1 cellular context compared by ENCODE assay signal in genomic region chr2:25362049-25362563, GRCh38.
TF ChIP-seq lines count a peak whose summit lies in the region.

No MANE protein-coding gene starts in this region.

TF ChIP-seq in HepG2, 621 proteins besides CTCF, POLR2A, EP300 and RAD21 (continued from another document and continues in another):
- TF ChIP-seq POGK (CRISPR knock-in tag; conservative IDR thresholded peaks at IDR 0.05) (peak; percentile 33; the same call in 1 of the 2 replicates), ZHX2 (IDR thresholded peaks at IDR 0.05; ENCODE audit: low read depth) (no peak), ZHX2 (CRISPR knock-in tag; IDR thresholded peaks at IDR 0.05; ENCODE audit: borderline replicate concordance) (no peak), ZNF18 (CRISPR knock-in tag; IDR thresholded peaks at IDR 0.05; ENCODE audit: insufficient replicate concordance) (no peak), ZNF251 (CRISPR knock-in tag; IDR thresholded peaks at IDR 0.05) (no peak), ZNF891 (CRISPR knock-in tag; IDR thresholded peaks at IDR 0.05) (no peak), SMYD3 (CRISPR knock-in tag; IDR thresholded peaks at IDR 0.05) (peak; percentile 22; the same call in 1 of the 2 replicates), DDIT3 (CRISPR knock-in tag; IDR thresholded peaks at IDR 0.05) (no peak), ZNF644 (CRISPR knock-in tag; IDR thresholded peaks at IDR 0.05; ENCODE audit: low read depth) (0 out of 2 replicates have a peak, but pooled peaks have one; percentile 16), SKIL (CRISPR knock-in tag; IDR thresholded peaks at IDR 0.05; ENCODE audit: borderline replicate concordance) (no peak), PAXIP1 (CRISPR knock-in tag; conservative IDR thresholded peaks at IDR 0.05) (peak; percentile 52; the same call in 1 of the 2 replicates), ZBTB1 (CRISPR knock-in tag; IDR thresholded peaks at IDR 0.05; ENCODE audit: borderline replicate concordance) (no peak), PHF8 (CRISPR knock-in tag; IDR thresholded peaks at IDR 0.05) (peak; percentile 55; the same call in 1 of the 2 replicates), NFATC3 (CRISPR knock-in tag; IDR thresholded peaks at IDR 0.05) (no peak), SMARCE1 (IDR thresholded peaks at IDR 0.05; ENCODE audit: borderline replicate concordance) (no peak), ZFP37 (CRISPR knock-in tag; IDR thresholded peaks at IDR 0.05; ENCODE audit: borderline replicate concordance) (peak; percentile 75; the same call in 1 of the 2 replicates), HINFP (CRISPR knock-in tag; IDR thresholded peaks at IDR 0.05; ENCODE audit: low read depth) (0 out of 2 replicates have a peak, but pooled peaks have one; percentile 39), SNAPC5 (CRISPR knock-in tag; IDR thresholded peaks at IDR 0.05; ENCODE audit: borderline replicate concordance) (no peak), THAP9 (CRISPR knock-in tag; IDR thresholded peaks at IDR 0.05; ENCODE audit: borderline replicate concordance) (no peak), FOXK1 (CRISPR knock-in tag; IDR thresholded peaks at IDR 0.05; ENCODE audit: borderline replicate concordance, low read depth) (peak; percentile 76; the same call in 1 of the 2 replicates), PATZ1 (CRISPR knock-in tag; IDR thresholded peaks at IDR 0.05) (peak; percentile 36; the same call in 1 of the 2 replicates), NBN (conservative IDR thresholded peaks at IDR 0.05) (no peak), ZKSCAN1 (IDR thresholded peaks at IDR 0.05; ENCODE audit: low read length) (no peak), GMEB1 (CRISPR knock-in tag; IDR thresholded peaks at IDR 0.05; ENCODE audit: borderline replicate concordance) (no peak), NFRKB (IDR thresholded peaks at IDR 0.05) (no peak), ZNF777 (CRISPR knock-in tag; IDR thresholded peaks at IDR 0.05) (0 out of 2 replicates have a peak, but pooled peaks have one; percentile 33), NR2F2 (IDR thresholded peaks at IDR 0.05; ENCODE audit: borderline replicate concordance, low read depth) (no peak), SP5 (CRISPR knock-in tag; IDR thresholded peaks at IDR 0.05; ENCODE audit: borderline replicate concordance, low read depth) (peak; percentile 76; the same call in 1 of the 2 replicates)
